In the genomic region with DNA sequence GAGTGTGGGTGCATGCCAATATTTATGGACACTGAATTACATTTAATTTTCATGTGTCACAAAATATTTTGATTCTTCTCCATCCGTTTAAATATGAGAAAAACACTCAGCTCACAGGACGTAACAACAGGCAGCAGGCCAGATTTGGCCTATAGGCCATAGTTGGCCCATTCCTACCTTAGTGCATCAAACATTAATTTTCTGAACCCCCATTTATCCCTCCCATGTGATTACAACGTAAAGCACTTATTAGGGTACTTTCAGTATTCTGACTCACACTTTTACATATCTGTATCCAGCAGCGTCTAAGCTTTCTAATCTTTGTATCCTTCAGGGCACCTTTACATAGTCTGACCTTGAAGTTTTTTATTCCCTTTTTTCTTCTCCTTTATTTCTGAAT, we compare ENCODE assay signal across 11 cellular contexts. TPM values are rescaled to one million over a fixed set of nuclear protein-coding genes. Genes with fewer than 3 reads are reported as not detected.
DNase-seq lines count a peak whose midpoint lies in the region; ATAC-seq and TF ChIP-seq lines count a peak whose summit lies in the region.
"Had no signal": no experiment of that assay in that cellular context is flagged by ENCODE, and none has a peak within 500 bp of the region (broad histone marks: within the 10 kb centered on the region; RNA-seq: fewer than 3 reads in every experiment).

No MANE protein-coding gene starts in this region.

- H3K9me2 ChIP-seq in neural cell (ENCODE audit: insufficient read depth, low read length) = no peaks in the 10 kb centered on the region

- peak overlapping the region in 3 of 4 donors; percentile 28 to 89 (median 61) for H3K4me3 Mint-ChIP-seq in IgD-negative memory B cell
- H3K4me3 Mint-ChIP-seq: HFFc6 had no signal

- H4K20me1 ChIP-seq in BLaER1 (peaks cover 42% of the 10 kb centered on the region), neural cell (ENCODE audit: insufficient read depth) (peaks cover 20% of the 10 kb centered on the region)

- H3K27ac Mint-ChIP-seq in IgD-negative memory B cell = peak overlapping the region; percentile 81 to 96 (median 93)
- H3K27ac Mint-ChIP-seq: HFFc6 had no signal

- no peak for TF ChIP-seq RAD21 in neural cell (conservative IDR thresholded peaks at IDR 0.05)

- H3K27me3 ChIP-seq in BLaER1 (no peaks in the 10 kb centered on the region), neural cell (ENCODE audit: insufficient read depth, low read depth, low read length) (no peaks in the 10 kb centered on the region)

- no peak overlapping the region for H2AFZ ChIP-seq in neural cell (ENCODE audit: low read depth, low read length)

- no peaks in the 10 kb centered on the region for H3K9me3 Mint-ChIP-seq in IgD-negative memory B cell
- H3K9me3 Mint-ChIP-seq: HFFc6 had no signal

- H3K4me2 ChIP-seq in BLaER1 = peak overlapping the region; percentile 93
- H3K4me2 ChIP-seq in neural cell (ENCODE audit: low read length) = peak overlapping the region; percentile 65

- no peak for ATAC-seq in HG02973 (IDR thresholded peaks at IDR 0.05; ENCODE audit: unreplicated experiment)
- no peak for ATAC-seq in GM21825 (IDR thresholded peaks at IDR 0.05; ENCODE audit: unreplicated experiment)
- no peak for ATAC-seq in GM21447 (IDR thresholded peaks at IDR 0.05; ENCODE audit: unreplicated experiment)

- H3K36me3 Mint-ChIP-seq in IgD-negative memory B cell = peaks cover 5% of the 10 kb centered on the region

- H3K9ac ChIP-seq in BLaER1 (peak overlapping the region; percentile 77), neural cell (ENCODE audit: low read length) (no peak overlapping the region)

- H3K79me2 ChIP-seq in neural cell (replicated peaks; ENCODE audit: insufficient read depth, low read length) = peaks cover 70% of the 10 kb centered on the region

- H3K27me3 Mint-ChIP-seq in IgD-negative memory B cell = no peaks in the 10 kb centered on the region

- peak overlapping the region; percentile 90 for H3K27ac ChIP-seq in BLaER1
- peak overlapping the region; percentile 40 for H3K27ac ChIP-seq in caudate nucleus (ENCODE audit: low read depth, low read length)
- no peak overlapping the region for H3K27ac ChIP-seq in neural cell (ENCODE audit: low read length)

- H3K4me3 ChIP-seq in BLaER1 = peak overlapping the region; percentile 60
- peak overlapping the region; percentile 60 for H3K4me3 ChIP-seq in neural cell (ENCODE audit: low read length)

- peaks cover 67% of the 10 kb centered on the region for H3K4me1 ChIP-seq in BLaER1

- H3K9me3 ChIP-seq in BLaER1 (no peaks in the 10 kb centered on the region), neural cell (ENCODE audit: low read length) (no peaks in the 10 kb centered on the region)

- no peak for TF ChIP-seq EP300 in neural cell (conservative IDR thresholded peaks at IDR 0.05; ENCODE audit: poor library complexity, severe bottlenecking)

- no peak for TF ChIP-seq CTCF in neural cell (IDR thresholded peaks at IDR 0.05; ENCODE audit: poor library complexity, severe bottlenecking)

- H3F3A ChIP-seq in neural cell (ENCODE audit: insufficient read depth, low read length, poor library complexity, severe bottlenecking) = peaks cover 5% of the 10 kb centered on the region

- H3K4me1 Mint-ChIP-seq in IgD-negative memory B cell = peaks cover 37 to 44% (median 40%) of the 10 kb centered on the region in 3 donors

- no peak for DNase-seq in caudate nucleus (lab: John Stamatoyannopoulos, UW)
- DNase-seq in stimulated activated CD4-positive, alpha-beta T cell treated with anti-CD3 and anti-CD28 coated beads, Interleukin-4, amount 100 ng/mL, for 1 hour = no peak
- DNase-seq: HFFc6, NCI-H446, occipital lobe had no signal

- H3K36me3 ChIP-seq in BLaER1 (peaks cover 25% of the 10 kb centered on the region), neural cell (ENCODE audit: insufficient read depth, low read length) (peaks cover 6% of the 10 kb centered on the region)

TF ChIP-seq in neural cell, 6 proteins besides CTCF, POLR2A, EP300 and RAD21:
- TF ChIP-seq SMC3 (conservative IDR thresholded peaks at IDR 0.05; ENCODE audit: poor library complexity) = no peak
- TF ChIP-seq MXI1 (conservative IDR thresholded peaks at IDR 0.05; ENCODE audit: poor library complexity, severe bottlenecking) = no peak
- no peak for TF ChIP-seq EZH2 (IDR thresholded peaks at IDR 0.05; ENCODE audit: borderline replicate concordance, insufficient read depth, low read length, poor library complexity, severe bottlenecking)
- TF ChIP-seq TAF1 (IDR thresholded peaks at IDR 0.05; ENCODE audit: low read depth) = no peak
- TF ChIP-seq, protein P1, sequence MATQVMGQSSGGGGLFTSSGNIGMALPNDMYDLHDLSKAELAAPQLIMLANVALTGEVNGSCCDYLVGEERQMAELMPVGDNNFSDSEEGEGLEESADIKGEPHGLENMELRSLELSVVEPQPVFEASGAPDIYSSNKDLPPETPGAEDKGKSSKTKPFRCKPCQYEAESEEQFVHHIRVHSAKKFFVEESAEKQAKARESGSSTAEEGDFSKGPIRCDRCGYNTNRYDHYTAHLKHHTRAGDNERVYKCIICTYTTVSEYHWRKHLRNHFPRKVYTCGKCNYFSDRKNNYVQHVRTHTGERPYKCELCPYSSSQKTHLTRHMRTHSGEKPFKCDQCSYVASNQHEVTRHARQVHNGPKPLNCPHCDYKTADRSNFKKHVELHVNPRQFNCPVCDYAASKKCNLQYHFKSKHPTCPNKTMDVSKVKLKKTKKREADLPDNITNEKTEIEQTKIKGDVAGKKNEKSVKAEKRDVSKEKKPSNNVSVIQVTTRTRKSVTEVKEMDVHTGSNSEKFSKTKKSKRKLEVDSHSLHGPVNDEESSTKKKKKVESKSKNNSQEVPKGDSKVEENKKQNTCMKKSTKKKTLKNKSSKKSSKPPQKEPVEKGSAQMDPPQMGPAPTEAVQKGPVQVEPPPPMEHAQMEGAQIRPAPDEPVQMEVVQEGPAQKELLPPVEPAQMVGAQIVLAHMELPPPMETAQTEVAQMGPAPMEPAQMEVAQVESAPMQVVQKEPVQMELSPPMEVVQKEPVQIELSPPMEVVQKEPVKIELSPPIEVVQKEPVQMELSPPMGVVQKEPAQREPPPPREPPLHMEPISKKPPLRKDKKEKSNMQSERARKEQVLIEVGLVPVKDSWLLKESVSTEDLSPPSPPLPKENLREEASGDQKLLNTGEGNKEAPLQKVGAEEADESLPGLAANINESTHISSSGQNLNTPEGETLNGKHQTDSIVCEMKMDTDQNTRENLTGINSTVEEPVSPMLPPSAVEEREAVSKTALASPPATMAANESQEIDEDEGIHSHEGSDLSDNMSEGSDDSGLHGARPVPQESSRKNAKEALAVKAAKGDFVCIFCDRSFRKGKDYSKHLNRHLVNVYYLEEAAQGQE (IDR thresholded peaks at IDR 0.05; ENCODE audit: borderline replicate concordance) = no peak
- TF ChIP-seq POLR2AphosphoS5 (IDR thresholded peaks at IDR 0.05) = no peak

RNA-seq across cellular contexts. Expression of a gene that starts 4.0 kb away (rescaled TPM):
- polyA plus RNA-seq in IgD-negative memory B cell (54.8 TPM), neural cell (276 and 307 TPM in 2 replicates)
- polyA minus RNA-seq in neural cell = 208 and 209 TPM in 2 replicates

RNA-seq across cellular contexts. Expression of a gene that starts 11.2 kb away (rescaled TPM):
- polyA plus RNA-seq in IgD-negative memory B cell (14.7 TPM), neural cell (31.2 and 32.3 TPM in 2 replicates)
- polyA minus RNA-seq in neural cell = 66.2 and 66.4 TPM in 2 replicates

RNA-seq across cellular contexts. Expression of a gene that starts 19.3 kb away (rescaled TPM):
- polyA plus RNA-seq in IgD-negative memory B cell = not detected
- 0.24 TPM in 1 of 2 replicates, not detected in the other for polyA plus RNA-seq in neural cell
- not detected in 2 replicates for polyA minus RNA-seq in neural cell

RNA-seq across cellular contexts. Expression of a gene that starts 56.7 kb away (rescaled TPM):
- polyA plus RNA-seq in IgD-negative memory B cell (20.7 TPM), neural cell (32.7 and 37.5 TPM in 2 replicates)
- 33.2 and 36.8 TPM in 2 replicates for polyA minus RNA-seq in neural cell
